2 cellular contexts compared by ENCODE assay signal in genomic region chr3:141686477-141687280, GRCh38.
TF ChIP-seq lines count a peak whose summit lies in the region.

No MANE protein-coding gene starts in this region.

TF ChIP-seq in GM23338, 12 proteins besides CTCF, POLR2A, EP300 and RAD21 (continued from another document):
- TF ChIP-seq, protein P1, sequence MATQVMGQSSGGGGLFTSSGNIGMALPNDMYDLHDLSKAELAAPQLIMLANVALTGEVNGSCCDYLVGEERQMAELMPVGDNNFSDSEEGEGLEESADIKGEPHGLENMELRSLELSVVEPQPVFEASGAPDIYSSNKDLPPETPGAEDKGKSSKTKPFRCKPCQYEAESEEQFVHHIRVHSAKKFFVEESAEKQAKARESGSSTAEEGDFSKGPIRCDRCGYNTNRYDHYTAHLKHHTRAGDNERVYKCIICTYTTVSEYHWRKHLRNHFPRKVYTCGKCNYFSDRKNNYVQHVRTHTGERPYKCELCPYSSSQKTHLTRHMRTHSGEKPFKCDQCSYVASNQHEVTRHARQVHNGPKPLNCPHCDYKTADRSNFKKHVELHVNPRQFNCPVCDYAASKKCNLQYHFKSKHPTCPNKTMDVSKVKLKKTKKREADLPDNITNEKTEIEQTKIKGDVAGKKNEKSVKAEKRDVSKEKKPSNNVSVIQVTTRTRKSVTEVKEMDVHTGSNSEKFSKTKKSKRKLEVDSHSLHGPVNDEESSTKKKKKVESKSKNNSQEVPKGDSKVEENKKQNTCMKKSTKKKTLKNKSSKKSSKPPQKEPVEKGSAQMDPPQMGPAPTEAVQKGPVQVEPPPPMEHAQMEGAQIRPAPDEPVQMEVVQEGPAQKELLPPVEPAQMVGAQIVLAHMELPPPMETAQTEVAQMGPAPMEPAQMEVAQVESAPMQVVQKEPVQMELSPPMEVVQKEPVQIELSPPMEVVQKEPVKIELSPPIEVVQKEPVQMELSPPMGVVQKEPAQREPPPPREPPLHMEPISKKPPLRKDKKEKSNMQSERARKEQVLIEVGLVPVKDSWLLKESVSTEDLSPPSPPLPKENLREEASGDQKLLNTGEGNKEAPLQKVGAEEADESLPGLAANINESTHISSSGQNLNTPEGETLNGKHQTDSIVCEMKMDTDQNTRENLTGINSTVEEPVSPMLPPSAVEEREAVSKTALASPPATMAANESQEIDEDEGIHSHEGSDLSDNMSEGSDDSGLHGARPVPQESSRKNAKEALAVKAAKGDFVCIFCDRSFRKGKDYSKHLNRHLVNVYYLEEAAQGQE (IDR thresholded peaks at IDR 0.05; ENCODE audit: unreplicated experiment), result no peak
- TF ChIP-seq EZH2 (IDR thresholded peaks at IDR 0.05; ENCODE audit: low read depth, unreplicated experiment) (no peak), ZNF331 (CRISPR knock-in tag; IDR thresholded peaks at IDR 0.05; ENCODE audit: low read depth) (no peak), NANOG (IDR thresholded peaks at IDR 0.05; ENCODE audit: borderline replicate concordance) (no peak), ZNF462 (CRISPR knock-in tag; IDR thresholded peaks at IDR 0.05) (no peak), ZNF114 (CRISPR knock-in tag; IDR thresholded peaks at IDR 0.05) (no peak), STAT1 (IDR thresholded peaks at IDR 0.05; ENCODE audit: unreplicated experiment) (no peak), POLR2AphosphoS5 (IDR thresholded peaks at IDR 0.05; ENCODE audit: low read depth) (no peak)
TF ChIP-seq in GM23338: peak in this region for 0.

TF ChIP-seq in WTC11, 78 proteins besides CTCF, POLR2A, EP300 and RAD21 (continued from another document):
- TF ChIP-seq ZNF532 (CRISPR knock-in tag; IDR thresholded peaks at IDR 0.05; ENCODE audit: borderline replicate concordance) (no peak), FOXJ3 (CRISPR knock-in tag; IDR thresholded peaks at IDR 0.05; ENCODE audit: borderline replicate concordance) (no peak)
TF ChIP-seq in WTC11: peak in this region for 0.
